Comparison of ENCODE assay signal across 24 cellular contexts in the genomic region with DNA sequence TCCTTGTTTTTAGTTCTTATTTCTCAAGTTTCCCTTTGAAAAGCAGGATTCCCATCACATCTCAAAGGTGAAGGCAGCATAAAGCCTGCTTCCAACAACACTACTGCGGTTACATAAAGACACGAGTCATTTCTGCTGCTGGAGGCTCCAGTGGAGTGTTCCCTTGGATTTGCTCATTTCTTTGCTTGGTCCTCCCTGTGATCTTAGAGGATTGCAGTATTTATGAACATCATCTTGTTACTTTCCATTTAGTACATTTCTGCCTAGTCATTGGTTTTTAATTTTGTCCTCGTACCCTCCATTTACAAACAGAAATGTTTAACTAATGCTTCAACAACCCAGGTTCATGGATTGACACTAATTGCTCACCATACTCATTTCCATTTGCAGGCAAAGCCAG.
"Had no signal": no experiment of that assay in that cellular context is flagged by ENCODE, and none has a peak within 500 bp of the region (broad histone marks: within the 10 kb centered on the region; RNA-seq: fewer than 3 reads in every experiment).

No MANE protein-coding gene starts in this region.

- H3K4me1 ChIP-seq: lower lobe of right lung, vagina had no signal

- H3K4me3 ChIP-seq: adrenal gland, lower lobe of right lung, spleen, thoracic aorta, vagina had no signal

- H3K27ac Mint-ChIP-seq: activated naive CD4-positive, alpha-beta T cell treated with anti-CD3 and anti-CD28 coated beads, Interleukin-2, amount 50 U/mL, for 72 hours; activated T-cell treated with anti-CD3 and anti-CD28 coated beads, Interleukin-2, amount 50 U/mL, for 24 hours; activated T-helper 17 cell treated with anti-CD3 and anti-CD28 coated beads, Interleukin-2, amount 50 U/mL, for 72 hours; brain; dendritic cell treated with granulocyte-macrophage colony-stimulating factor and Interleukin-4, amounts not matched to agents 40 ng/mL and 50 ng/mL, for 4 days; naive B cell; T-helper 2 cell treated with Interferon-gamma antibody and Interleukin-4, amounts not matched to agents 5 μg/mL and 100 μg/mL, for 36 hours; type B pancreatic cell had no signal

- H3K27me3 ChIP-seq: adrenal gland, vagina had no signal

- ATAC-seq: activated naive CD4-positive, alpha-beta T cell treated with anti-CD3 and anti-CD28 coated beads, Interleukin-2, amount 50 U/mL, for 72 hours; activated T-helper 17 cell treated with anti-CD3 and anti-CD28 coated beads, Interleukin-2, amount 50 U/mL, for 72 hours; lower lobe of right lung had no signal

- H3K4me3 Mint-ChIP-seq: activated T-cell treated with anti-CD3 and anti-CD28 coated beads, Interleukin-2, amount 50 U/mL, for 24 hours; activated T-helper 17 cell treated with anti-CD3 and anti-CD28 coated beads, Interleukin-2, amount 50 U/mL, for 72 hours; brain; dendritic cell treated with granulocyte-macrophage colony-stimulating factor and Interleukin-4, amounts not matched to agents 40 ng/mL and 50 ng/mL, for 4 days; naive B cell; T-helper 2 cell treated with Interferon-gamma antibody and Interleukin-4, amounts not matched to agents 5 μg/mL and 100 μg/mL, for 36 hours; type B pancreatic cell had no signal

- H3K36me3 ChIP-seq: adrenal gland, lower lobe of right lung, spleen, thoracic aorta, vagina had no signal

- H3K36me3 Mint-ChIP-seq: brain, naive B cell had no signal

- H3K27ac ChIP-seq: adrenal gland, lower lobe of right lung, spleen, thoracic aorta, vagina had no signal

- H3K27me3 Mint-ChIP-seq: activated T-helper 17 cell treated with anti-CD3 and anti-CD28 coated beads, Interleukin-2, amount 50 U/mL, for 72 hours had no signal

- H3K9me3 ChIP-seq: adrenal gland, lower lobe of right lung, spleen, thoracic aorta, vagina had no signal

- FAIRE-seq: endometrium, kidney, TTC549 had no signal

- H3K4me1 Mint-ChIP-seq: activated T-helper 17 cell treated with anti-CD3 and anti-CD28 coated beads, Interleukin-2, amount 50 U/mL, for 72 hours; naive B cell had no signal

- H3K9me3 Mint-ChIP-seq: activated naive CD4-positive, alpha-beta T cell treated with anti-CD3 and anti-CD28 coated beads, Interleukin-2, amount 50 U/mL, for 72 hours; activated T-cell treated with anti-CD3 and anti-CD28 coated beads, Interleukin-2, amount 50 U/mL, for 24 hours; activated T-helper 17 cell treated with anti-CD3 and anti-CD28 coated beads, Interleukin-2, amount 50 U/mL, for 72 hours; dendritic cell treated with granulocyte-macrophage colony-stimulating factor and Interleukin-4, amounts not matched to agents 40 ng/mL and 50 ng/mL, for 4 days; T-helper 2 cell treated with Interferon-gamma antibody and Interleukin-4, amounts not matched to agents 5 μg/mL and 100 μg/mL, for 36 hours had no signal

- DNase-seq: activated CD4-positive, alpha-beta T cell treated with anti-CD3 and anti-CD28 coated beads for 1 hour; activated CD4-positive, alpha-beta T cell treated with anti-CD3 and anti-CD28 coated beads, Interleukin-2, amount 50 U/mL, for 4 hours; activated CD8-positive, alpha-beta memory T cell treated with anti-CD3 and anti-CD28 coated beads for 24 hours; activated CD8-positive, alpha-beta memory T cell treated with anti-CD3 and anti-CD28 coated beads, Interleukin-2, amount 50 U/mL, for 4 hours; activated T-cell treated with anti-CD3 and anti-CD28 coated beads, Interleukin-2, amount 50 U/mL, for 24 hours; adrenal gland; effector CD4-positive, alpha-beta T cell; foreskin melanocyte; kidney; lower lobe of right lung; naive B cell; spleen; stimulated activated CD4-positive, alpha-beta T cell treated with anti-CD3 and anti-CD28 coated beads, Interleukin-4, amount 100 ng/mL, for 1 hour; stimulated activated naive CD4-positive, alpha-beta T cell had no signal
